In the genomic region with DNA sequence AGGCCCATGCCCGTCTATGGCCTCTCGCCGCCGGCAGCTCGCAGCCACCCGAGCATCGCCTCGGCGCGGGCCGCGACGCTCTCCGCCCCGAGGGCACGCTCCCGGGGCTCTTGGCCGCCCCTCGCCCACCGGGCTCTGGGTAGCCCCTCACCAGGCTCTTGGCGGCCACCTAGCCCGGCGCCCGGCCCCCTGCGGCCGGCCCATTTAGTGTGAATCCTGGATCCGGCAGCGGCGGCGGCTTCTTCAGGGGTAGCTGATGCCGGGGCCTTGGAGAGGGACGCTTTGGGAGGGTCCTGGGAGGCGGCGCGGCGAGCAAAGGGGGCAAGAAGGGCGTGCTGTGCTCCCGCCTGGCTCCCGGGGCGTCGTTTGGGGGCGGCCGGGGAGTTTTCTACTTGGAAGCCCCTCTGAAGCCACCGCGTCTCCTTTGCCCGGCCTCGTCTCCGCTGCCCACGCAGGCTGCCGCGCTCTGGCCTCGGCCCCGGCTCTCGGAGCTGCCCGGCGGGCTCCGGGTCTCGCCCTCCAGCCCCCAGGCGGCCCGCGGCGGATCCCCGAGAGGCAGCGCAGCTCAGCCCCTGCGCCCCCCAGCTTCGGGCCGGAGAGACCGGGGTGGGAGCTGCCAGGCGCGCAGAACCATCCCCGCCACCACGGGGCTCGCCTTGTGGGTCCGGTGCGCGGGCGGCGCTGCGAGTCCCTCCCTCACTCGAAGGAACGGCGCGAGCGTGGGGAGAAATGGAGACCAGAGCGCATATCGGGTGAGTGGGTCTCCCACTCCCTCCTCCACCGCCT, we compare ENCODE assay signal across 11 cellular contexts. TPM values are rescaled to one million over a fixed set of nuclear protein-coding genes. Genes with fewer than 3 reads are reported as not detected.
A peak's percentile ranks its signal among the peaks of the same experiment; 100 is the strongest.
DNase-seq lines count a peak whose midpoint lies in the region; ATAC-seq, FAIRE-seq and TF ChIP-seq lines count a peak whose summit lies in the region.
"Had no signal": no experiment of that assay in that cellular context is flagged by ENCODE, and none has a peak within 500 bp of the region (broad histone marks: within the 10 kb centered on the region; RNA-seq: fewer than 3 reads in every experiment).

No MANE protein-coding gene starts in this region.

- peaks cover 58% of the 10 kb centered on the region for H3K27me3 ChIP-seq in endodermal cell (ENCODE audit: control insufficient read depth, insufficient read depth, low read length, poor library complexity, severe bottlenecking)
- peaks cover 43% of the 10 kb centered on the region for H3K27me3 ChIP-seq in neuron (ENCODE audit: insufficient read depth, low read length)

- peaks cover 64% of the 10 kb centered on the region for H3K27me3 Mint-ChIP-seq in endodermal cell (ENCODE audit: insufficient read depth)
- peaks cover 44% of the 10 kb centered on the region for H3K27me3 Mint-ChIP-seq in activated CD8-positive, alpha-beta memory T cell treated with anti-CD3 and anti-CD28 coated beads, Interleukin-2, amount 10 ng/mL, durations not matched to agents 7 days and 5 days

- ATAC-seq in activated CD8-positive, alpha-beta memory T cell treated with anti-CD3 and anti-CD28 coated beads, Interleukin-2, amount 10 ng/mL, durations not matched to agents 7 days and 5 days, result no peak
- ATAC-seq in GM21717 (IDR thresholded peaks at IDR 0.05; ENCODE audit: unreplicated experiment), result no peak

- POLR2A ChIA-PET in HEK293T (lab: Yijun Ruan, JAX), result interaction anchor here (1.7 kb wide), 1 partner anchor 11 kb away, joined by 4 read pairs; no protein-coding TSS in a partner anchor
- POLR2A ChIA-PET in RWPE1 (lab: Yijun Ruan, JAX; ENCODE audit: low non-redundant PET), result no interaction called here

- WGBS in endodermal cell (ENCODE audit: insufficient coverage in 1 of 2, insufficient read length in 1 of 2), 2 experiments, result 0 to 2% methylated on average over 10 to 87 of the region's 87 CpGs

- peak overlapping the region; percentile 29 for H3K4me3 ChIP-seq in AG10803 (ENCODE audit: low read length)
- peak overlapping the region; percentile 79 for H3K4me3 ChIP-seq in endodermal cell (ENCODE audit: low read length)
- H3K4me3 ChIP-seq in neuron (ENCODE audit: low read length), result peak overlapping the region; percentile 28
- H3K4me3 ChIP-seq: PC-9 had no signal

- H3K36me3 Mint-ChIP-seq in endodermal cell (ENCODE audit: low read depth), result no peaks in the 10 kb centered on the region
- H3K36me3 Mint-ChIP-seq in activated CD8-positive, alpha-beta memory T cell treated with anti-CD3 and anti-CD28 coated beads, Interleukin-2, amount 10 ng/mL, durations not matched to agents 7 days and 5 days, result no peaks in the 10 kb centered on the region
- H3K36me3 Mint-ChIP-seq: natural killer cell treated with Interleukin-12 subunit alpha and Interleukin-12 subunit beta and Interleukin-15 and Interleukin-18, amount 100 ng/mL, for 72 hours had no signal

- H3K9ac ChIP-seq in endodermal cell (ENCODE audit: extremely low read depth, low read length, poor library complexity, severe bottlenecking), result no peak overlapping the region

- H3K4me1 Mint-ChIP-seq in endodermal cell, result peaks cover 27% of the 10 kb centered on the region
- no peaks in the 10 kb centered on the region for H3K4me1 Mint-ChIP-seq in activated CD8-positive, alpha-beta memory T cell treated with anti-CD3 and anti-CD28 coated beads, Interleukin-2, amount 10 ng/mL, durations not matched to agents 7 days and 5 days

- DNase-seq in AG10803 (ENCODE audit: low read depth) (no peak), H54 (ENCODE audit: insufficient read length, low spot score) (no peak), endodermal cell (peak; percentile 77), HEK293T (ENCODE audit: extremely low spot score) (no peak), RWPE1 (ENCODE audit: low spot score) (no peak)
- DNase-seq in activated CD8-positive, alpha-beta memory T cell treated with anti-CD3 and anti-CD28 coated beads, Interleukin-2, amount 10 ng/mL, durations not matched to agents 7 days and 5 days, result no peak
- DNase-seq: Calu3, PC-9 had no signal

- peak overlapping the region; percentile 45 for H3K4me3 Mint-ChIP-seq in endodermal cell
- H3K4me3 Mint-ChIP-seq in activated CD8-positive, alpha-beta memory T cell treated with anti-CD3 and anti-CD28 coated beads, Interleukin-2, amount 10 ng/mL, durations not matched to agents 7 days and 5 days, result no peak overlapping the region
- H3K4me3 Mint-ChIP-seq: natural killer cell treated with Interleukin-12 subunit alpha and Interleukin-12 subunit beta and Interleukin-15 and Interleukin-18, amount 100 ng/mL, for 72 hours had no signal

- FAIRE-seq in H54 (lab: Jason Lieb, UNC), result no peak

- TF ChIP-seq POLR2A in H54 (IDR thresholded peaks at IDR 0.05; ENCODE audit: low read depth, low read length), result 0 out of 2 replicates have a peak, but pooled peaks have one; percentile 22

- H3K4me1 ChIP-seq in endodermal cell (ENCODE audit: control insufficient read depth, insufficient read depth, low read length) (peaks cover 17% of the 10 kb centered on the region), neuron (ENCODE audit: insufficient read depth, low read length) (no peaks in the 10 kb centered on the region)

- H3K36me3 ChIP-seq in endodermal cell (ENCODE audit: control insufficient read depth, insufficient read depth, low read length) (no peaks in the 10 kb centered on the region), neuron (ENCODE audit: insufficient read depth, low read length) (no peaks in the 10 kb centered on the region)

- CTCF ChIA-PET in HEK293T (lab: Yijun Ruan, JAX), result no interaction called here
- CTCF ChIA-PET in activated CD8-positive, alpha-beta memory T cell treated with anti-CD3 and anti-CD28 coated beads, Interleukin-2, amount 10 ng/mL, durations not matched to agents 7 days and 5 days (lab: Charles Lee), result no interaction called here
- CTCF ChIA-PET in RWPE1 (lab: Yijun Ruan, JAX), result no interaction called here

- H3K27ac ChIP-seq in endodermal cell (ENCODE audit: low read depth, low read length) (no peak overlapping the region), RWPE1 (no peak overlapping the region)
- H3K27ac ChIP-seq: PC-9 had no signal

- H2AFZ ChIP-seq in neuron (ENCODE audit: low read depth, low read length), result peak overlapping the region; percentile 38
- H2AFZ ChIP-seq: PC-9 had no signal

- no peaks in the 10 kb centered on the region for H3K9me3 ChIP-seq in endodermal cell (ENCODE audit: control insufficient read depth, low read length)
- H3K9me3 ChIP-seq in neuron (ENCODE audit: low read length), result peaks cover 3% of the 10 kb centered on the region

- no peak for TF ChIP-seq CTCF in AG10803 (conservative IDR thresholded peaks at IDR 0.05; ENCODE audit: low read length)
- no peak for TF ChIP-seq CTCF in endodermal cell (conservative IDR thresholded peaks at IDR 0.05)
- no peak for TF ChIP-seq CTCF in RWPE1 (conservative IDR thresholded peaks at IDR 0.05; ENCODE audit: low read depth)

- no peak overlapping the region for H3K27ac Mint-ChIP-seq in endodermal cell
- no peak overlapping the region for H3K27ac Mint-ChIP-seq in activated CD8-positive, alpha-beta memory T cell treated with anti-CD3 and anti-CD28 coated beads, Interleukin-2, amount 10 ng/mL, durations not matched to agents 7 days and 5 days
- H3K27ac Mint-ChIP-seq: natural killer cell treated with Interleukin-12 subunit alpha and Interleukin-12 subunit beta and Interleukin-15 and Interleukin-18, amount 100 ng/mL, for 72 hours had no signal

- no peaks in the 10 kb centered on the region for H3K9me3 Mint-ChIP-seq in endodermal cell
- no peaks in the 10 kb centered on the region for H3K9me3 Mint-ChIP-seq in activated CD8-positive, alpha-beta memory T cell treated with anti-CD3 and anti-CD28 coated beads, Interleukin-2, amount 10 ng/mL, durations not matched to agents 7 days and 5 days (ENCODE audit: low read depth)
- H3K9me3 Mint-ChIP-seq: natural killer cell treated with Interleukin-12 subunit alpha and Interleukin-12 subunit beta and Interleukin-15 and Interleukin-18, amount 100 ng/mL, for 72 hours had no signal

TF ChIP-seq in HEK293T, 16 proteins besides CTCF, POLR2A, EP300 and RAD21:
- TF ChIP-seq ARNT (IDR thresholded peaks at IDR 0.05) (no peak), SUZ12 (IDR thresholded peaks at IDR 0.05) (no peak), L3MBTL2 (conservative IDR thresholded peaks at IDR 0.05) (no peak), FOXA1 (IDR thresholded peaks at IDR 0.05) (no peak), ZNF384 (IDR thresholded peaks at IDR 0.05) (no peak), SP1 (IDR thresholded peaks at IDR 0.05) (no peak), PKNOX1 (IDR thresholded peaks at IDR 0.05) (no peak)

RNA-seq across cellular contexts. Expression of gene PIEZO2, which starts 0.5 kb away (rescaled TPM):
- total RNA-seq in endodermal cell, result 10 to 100 TPM in 1 of 2 donors, 1 to 10 TPM in 1; 7.3 to 12.1 TPM
- polyA plus RNA-seq in endodermal cell (2013, experiment 1 of 2), result 8.3 TPM
- 7.5 TPM for polyA plus RNA-seq in endodermal cell (2013, experiment 2 of 2)
- not detected for total RNA-seq in activated CD8-positive, alpha-beta memory T cell treated with anti-CD3 and anti-CD28 coated beads, Interleukin-2, amount 10 ng/mL, durations not matched to agents 7 days and 5 days
- total RNA-seq: natural killer cell treated with Interleukin-12 subunit alpha and Interleukin-12 subunit beta and Interleukin-15 and Interleukin-18, amount 100 ng/mL, for 72 hours; PC-9 had no signal

Comparison
In these comparisons a context has a peak if more than half of its experiments do, and no peak if none do; other contexts are left out.
1. H3K4me3 ChIP-seq: peak in every context shown above with its lines; median percentile 79 in endodermal cell; 29 in AG10803; 28 in neuron.
2. RNA of gene PIEZO2, which starts 0.5 kb away (total RNA-seq): 7.3 to 12.1 TPM in endodermal cell; not detected in activated CD8-positive, alpha-beta memory T cell treated with anti-CD3 and anti-CD28 coated beads, Interleukin-2, amount 10 ng/mL, durations not matched to agents 7 days and 5 days; every median in the first group is over 4 times any median in the second.